Comparison of ENCODE assay signal across 8 cellular contexts in the genomic region with DNA sequence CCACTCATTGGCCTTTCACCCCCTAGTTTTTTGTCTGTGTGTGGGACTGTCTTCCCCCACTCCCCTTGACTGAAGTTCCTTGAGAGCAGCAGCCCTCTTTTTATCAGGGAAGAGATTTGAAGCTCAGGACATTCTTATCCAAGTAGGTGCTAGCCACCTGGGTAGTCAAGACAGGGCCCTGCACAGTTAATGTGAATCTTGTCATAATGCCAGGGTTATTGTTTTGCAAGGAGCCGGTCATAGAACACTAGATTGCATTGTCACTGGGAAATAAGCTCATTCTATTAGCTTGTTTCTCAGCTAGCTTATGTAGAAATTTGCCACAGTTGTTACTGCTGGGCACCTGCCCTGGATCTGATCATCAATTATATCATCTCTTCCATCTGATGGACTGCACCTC. TPM values are rescaled to one million over a fixed set of nuclear protein-coding genes. Genes with fewer than 3 reads are reported as not detected.
DNase-seq lines count a peak whose midpoint lies in the region; ATAC-seq, FAIRE-seq and TF ChIP-seq lines count a peak whose summit lies in the region.

No MANE protein-coding gene starts in this region.

- no peaks in the 10 kb centered on the region for H3K27me3 Mint-ChIP-seq in dendritic cell treated with granulocyte-macrophage colony-stimulating factor and Interleukin-4, amounts not matched to agents 40 ng/mL and 50 ng/mL, for 4 days
- no peaks in the 10 kb centered on the region for H3K27me3 Mint-ChIP-seq in natural killer cell (ENCODE audit: low read depth in 2 of 2)

- ATAC-seq in natural killer cell (no peak), GM21717 (IDR thresholded peaks at IDR 0.05; ENCODE audit: unreplicated experiment) (no peak)

- peaks cover 31% of the 10 kb centered on the region for H3K4me1 Mint-ChIP-seq in dendritic cell treated with granulocyte-macrophage colony-stimulating factor and Interleukin-4, amounts not matched to agents 40 ng/mL and 50 ng/mL, for 4 days (ENCODE audit: low read depth)
- peaks cover 29% of the 10 kb centered on the region in 2 donors for H3K4me1 Mint-ChIP-seq in natural killer cell

- peak overlapping the region; percentile 59 for H3K4me3 ChIP-seq in LNCaP clone FGC (ENCODE audit: low read depth, low read length)

- TF ChIP-seq CTCF in LNCaP clone FGC (IDR thresholded peaks at IDR 0.05; ENCODE audit: control insufficient read depth, extremely low read depth, insufficient read depth) (no peak), natural killer cell (IDR thresholded peaks at IDR 0.05) (no peak)

- H3K4me3 Mint-ChIP-seq in dendritic cell treated with granulocyte-macrophage colony-stimulating factor and Interleukin-4, amounts not matched to agents 40 ng/mL and 50 ng/mL, for 4 days = peak overlapping the region; percentile 81
- peak overlapping the region; percentile 99 for H3K4me3 Mint-ChIP-seq in natural killer cell

- FAIRE-seq in GM12891 (lab: Jason Lieb, UNC) = no peak

- peaks cover 10% of the 10 kb centered on the region for H3K36me3 Mint-ChIP-seq in dendritic cell treated with granulocyte-macrophage colony-stimulating factor and Interleukin-4, amounts not matched to agents 40 ng/mL and 50 ng/mL, for 4 days (ENCODE audit: low read depth)
- peaks cover 3% of the 10 kb centered on the region for H3K36me3 Mint-ChIP-seq in natural killer cell

- no peaks in the 10 kb centered on the region for H3K9me3 Mint-ChIP-seq in dendritic cell treated with granulocyte-macrophage colony-stimulating factor and Interleukin-4, amounts not matched to agents 40 ng/mL and 50 ng/mL, for 4 days
- no peaks in the 10 kb centered on the region for H3K9me3 Mint-ChIP-seq in natural killer cell

- intact Hi-C loops in dendritic cell treated with granulocyte-macrophage colony-stimulating factor and Interleukin-4, amounts not matched to agents 40 ng/mL and 50 ng/mL, for 4 days (cut with micrococcal nuclease) = no loop called here
- intact Hi-C loops in natural killer cell (cut with micrococcal nuclease) = no loop called here

- DNase-seq in Ammon's horn (ENCODE audit: low spot score) = peak; percentile 9
- no peak for DNase-seq in LNCaP clone FGC (ENCODE audit: low read depth)
- no peak for DNase-seq in natural killer cell
- no peak for DNase-seq in 8988T
- no peak for DNase-seq in globus pallidus (ENCODE audit: low spot score)
- DNase-seq in GM12891 (ENCODE audit: insufficient read length, low spot score) = no peak

- H3K27ac Mint-ChIP-seq in dendritic cell treated with granulocyte-macrophage colony-stimulating factor and Interleukin-4, amounts not matched to agents 40 ng/mL and 50 ng/mL, for 4 days = peak overlapping the region; percentile 70
- H3K27ac Mint-ChIP-seq in natural killer cell = peak overlapping the region; percentile 88 to 94

- TF ChIP-seq POLR2A in GM12891 (IDR thresholded peaks at IDR 0.05; ENCODE audit: low read depth, low read length) = no peak

TF ChIP-seq in GM12891, 5 proteins besides CTCF, POLR2A, EP300 and RAD21:
- no peak for TF ChIP-seq TAF1 (IDR thresholded peaks at IDR 0.05; ENCODE audit: low read depth, low read length)
- TF ChIP-seq SPI1 (IDR thresholded peaks at IDR 0.05; ENCODE audit: low read depth, low read length) = no peak
- TF ChIP-seq POU2F2 (IDR thresholded peaks at IDR 0.05; ENCODE audit: low read depth, low read length) = no peak
- TF ChIP-seq PAX5 (IDR thresholded peaks at IDR 0.05; ENCODE audit: insufficient read depth, low read length, severe bottlenecking) = no peak
- TF ChIP-seq POLR2AphosphoS5 (IDR thresholded peaks at IDR 0.05; ENCODE audit: low read depth, low read length) = no peak
TF ChIP-seq in GM12891: peak in this region for 0.

RNA-seq across cellular contexts. Expression of gene KANK1, which starts 33.7 kb away (rescaled TPM):
- 1 to 10 TPM in 2 of 3 donors, under 1 TPM in 1; 0.85 to 1.5 (median 1.3) TPM for total RNA-seq in natural killer cell
- polyA plus RNA-seq in GM12891 (2012; ENCODE audit: low read depth, missing spikeins) = 0.22 TPM
